In the genomic region with DNA sequence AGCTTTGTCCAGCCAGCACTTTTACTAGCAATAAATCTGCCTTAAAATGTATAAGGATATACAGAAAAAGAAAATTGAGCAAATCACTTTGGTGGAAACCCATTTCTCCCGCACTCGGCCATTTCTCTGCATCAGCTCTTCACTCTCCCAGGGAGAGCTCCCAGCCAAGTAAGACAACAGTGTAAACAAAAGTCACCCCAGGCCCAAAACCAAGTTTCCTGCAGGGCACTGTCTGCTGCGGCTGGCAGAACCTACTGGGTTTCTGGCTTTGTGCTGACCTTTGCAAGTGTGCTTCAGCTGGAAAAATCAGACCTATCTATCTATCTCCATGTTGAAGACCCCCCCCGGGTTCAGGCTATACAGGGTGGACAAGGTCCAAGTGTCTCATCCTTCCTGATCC, we compare ENCODE assay signal across 15 cellular contexts.
DNase-seq lines count a peak whose midpoint lies in the region; ATAC-seq, FAIRE-seq and TF ChIP-seq lines count a peak whose summit lies in the region.
"Had no signal": no experiment of that assay in that cellular context is flagged by ENCODE, and none has a peak within 500 bp of the region (broad histone marks: within the 10 kb centered on the region; RNA-seq: fewer than 3 reads in every experiment).

No MANE protein-coding gene starts in this region.

- H2AFZ ChIP-seq in trophoblast cell (ENCODE audit: insufficient read depth, low read length, poor library complexity), result no peak overlapping the region

- FAIRE-seq in A549 (lab: Jason Lieb, UNC), result no peak
- FAIRE-seq: A204.1, HepG2 had no signal

- H2AK5ac ChIP-seq in trophoblast cell (ENCODE audit: low read length), result no peak overlapping the region

- no peaks in the 10 kb centered on the region for H3K79me2 ChIP-seq in trophoblast cell (ENCODE audit: control insufficient read depth, insufficient read depth, low read length, poor library complexity)

- POLR2A ChIA-PET in A549 (lab: Yijun Ruan, JAX), result no interaction called here

- H3K14ac ChIP-seq in trophoblast cell (ENCODE audit: low read length), result no peak overlapping the region

- H3K4ac ChIP-seq in trophoblast cell (ENCODE audit: low read depth, low read length), result no peak overlapping the region

- peak overlapping the region; percentile 57 for H2BK5ac ChIP-seq in trophoblast cell (ENCODE audit: low read depth, low read length, poor library complexity)

- no peaks in the 10 kb centered on the region for H3K27me3 ChIP-seq in trophoblast cell (ENCODE audit: insufficient read depth, low read length)

- H3K79me1 ChIP-seq in trophoblast cell (ENCODE audit: low read length), result peaks cover 2% of the 10 kb centered on the region

- WGBS in A549 (ENCODE audit: missing lambda C conversion rate), result 65% methylated on average over 4 of the region's 4 CpGs
- WGBS in trophoblast cell (ENCODE audit: extremely low coverage, insufficient coverage, insufficient read length), result no CpG with 5 or more reads among the region's 4 CpGs

- no peak overlapping the region for H3K4me3 ChIP-seq in A549
- no peak overlapping the region for H3K4me3 ChIP-seq in trophoblast cell (ENCODE audit: low read depth, low read length)

- H3K9ac ChIP-seq in trophoblast cell (ENCODE audit: low read length), result no peak overlapping the region

- no peak for TF ChIP-seq POLR2A in A549 (IDR thresholded peaks at IDR 0.05; ENCODE audit: low read length)

- TF ChIP-seq EP300 in A549 (IDR thresholded peaks at IDR 0.05), result no peak

- CTCF ChIA-PET in A549 (lab: Yijun Ruan, JAX), result interaction anchor here (0.6 kb wide), 1 partner anchor 296 kb away, joined by 4 read pairs; no protein-coding TSS in a partner anchor

- H3K4me1 ChIP-seq in A549 (peaks cover 14% of the 10 kb centered on the region), trophoblast cell (ENCODE audit: control insufficient read depth in 1 of 2, insufficient read depth in 2 of 2, low read length in 2 of 2) (peaks cover 0 to 2% of the 10 kb centered on the region in 2 experiments)

- no peak overlapping the region for H3K18ac ChIP-seq in trophoblast cell (ENCODE audit: low read length)

- no peak for TF ChIP-seq RAD21 in A549 (conservative IDR thresholded peaks at IDR 0.05 in 1 of 2, IDR thresholded peaks at IDR 0.05 in 1 of 2)

- no peak overlapping the region for H4K8ac ChIP-seq in trophoblast cell (ENCODE audit: low read depth, low read length)

- no peak overlapping the region for H4K12ac ChIP-seq in trophoblast cell (ENCODE audit: low read depth, low read length)

- no peak for ATAC-seq in A549
- ATAC-seq in GM18907 (IDR thresholded peaks at IDR 0.05; ENCODE audit: unreplicated experiment), result no peak
- ATAC-seq in stimulated activated naive CD8-positive, alpha-beta T cell treated with anti-CD3 and anti-CD28 coated beads, Interleukin-15, Interleukin-2, amounts not matched to agents 100 U/mL and 50 U/mL, for 24 hours, result no peak
- ATAC-seq in HG03097 (IDR thresholded peaks at IDR 0.05; ENCODE audit: low FRiP score, unreplicated experiment), result no peak
- ATAC-seq: HepG2 had no signal

- H3K4me2 ChIP-seq in A549, result peak overlapping the region; percentile 3; the same call in 2 of the 3 replicates
- no peak overlapping the region for H3K4me2 ChIP-seq in trophoblast cell (ENCODE audit: low read length)

- no peak overlapping the region for H2BK120ac ChIP-seq in trophoblast cell (ENCODE audit: insufficient read depth, low read length, poor library complexity)

- peak overlapping the region; percentile 72 for H4K91ac ChIP-seq in trophoblast cell (ENCODE audit: low read depth, low read length)

- no peaks in the 10 kb centered on the region for H3K36me3 ChIP-seq in trophoblast cell (ENCODE audit: control insufficient read depth in 1 of 2, insufficient read depth in 2 of 2, low read length in 2 of 2)

- DNase-seq in A549 (ENCODE audit: low read depth in 1 of 2, low spot score in 1 of 2) (no peak), NCI-H446 (lab: John Stamatoyannopoulos, UW) (peak; percentile 81 to 83), cerebellar cortex (ENCODE audit: low spot score) (peak; percentile 72), trophoblast cell (no peak), NCI-H187 (lab: John Stamatoyannopoulos, UW) (no peak)
- no peak for DNase-seq in stimulated activated naive CD8-positive, alpha-beta T cell treated with anti-CD3 and anti-CD28 coated beads, Interleukin-15, Interleukin-2, amounts not matched to agents 100 U/mL and 50 U/mL, for 24 hours
- DNase-seq: KG1, NCI-H2227 treated with DMSO at 0.1 percent for 48 hours, NCI-H526, SIG-M5 had no signal

- no peaks in the 10 kb centered on the region for H3K9me3 ChIP-seq in A549
- no peaks in the 10 kb centered on the region for H3K9me3 ChIP-seq in trophoblast cell (ENCODE audit: insufficient read depth, low read depth, low read length)

- no peak overlapping the region; a peak in 1 of 6 replicates for H3K27ac ChIP-seq in A549
- H3K27ac ChIP-seq in trophoblast cell (ENCODE audit: low read depth, low read length), result peak overlapping the region; percentile 28
- H3K27ac ChIP-seq: C4-2B had no signal

- no peak overlapping the region for H3K23ac ChIP-seq in trophoblast cell (ENCODE audit: low read length)

- TF ChIP-seq CTCF in A549 (IDR thresholded peaks at IDR 0.05), result no peak

- H2BK12ac ChIP-seq in trophoblast cell (ENCODE audit: low read length), result peak overlapping the region; percentile 3

TF ChIP-seq in A549, 52 proteins besides CTCF, POLR2A, EP300 and RAD21:
- no peak for TF ChIP-seq KDM1A (IDR thresholded peaks at IDR 0.05; ENCODE audit: low read depth)
- TF ChIP-seq CEBPB (IDR thresholded peaks at IDR 0.05), result no peak
- TF ChIP-seq, protein P1, sequence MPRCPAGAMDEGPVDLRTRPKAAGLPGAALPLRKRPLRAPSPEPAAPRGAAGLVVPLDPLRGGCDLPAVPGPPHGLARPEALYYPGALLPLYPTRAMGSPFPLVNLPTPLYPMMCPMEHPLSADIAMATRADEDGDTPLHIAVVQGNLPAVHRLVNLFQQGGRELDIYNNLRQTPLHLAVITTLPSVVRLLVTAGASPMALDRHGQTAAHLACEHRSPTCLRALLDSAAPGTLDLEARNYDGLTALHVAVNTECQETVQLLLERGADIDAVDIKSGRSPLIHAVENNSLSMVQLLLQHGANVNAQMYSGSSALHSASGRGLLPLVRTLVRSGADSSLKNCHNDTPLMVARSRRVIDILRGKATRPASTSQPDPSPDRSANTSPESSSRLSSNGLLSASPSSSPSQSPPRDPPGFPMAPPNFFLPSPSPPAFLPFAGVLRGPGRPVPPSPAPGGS (IDR thresholded peaks at IDR 0.05), result no peak
- no peak for TF ChIP-seq FOSB (CRISPR knock-in tag; IDR thresholded peaks at IDR 0.05)
- no peak for TF ChIP-seq ZC3H11A (IDR thresholded peaks at IDR 0.05)
- TF ChIP-seq RNF2 (IDR thresholded peaks at IDR 0.05; ENCODE audit: borderline replicate concordance, low read depth), result no peak
- no peak for TF ChIP-seq RCOR1 (IDR thresholded peaks at IDR 0.05; ENCODE audit: low read depth, low read length)
- TF ChIP-seq FOSL2 (IDR thresholded peaks at IDR 0.05), result no peak
- no peak for TF ChIP-seq FOSL2 (CRISPR knock-in tag; IDR thresholded peaks at IDR 0.05)
- TF ChIP-seq ZNF302 (CRISPR knock-in tag; IDR thresholded peaks at IDR 0.05), result no peak
- TF ChIP-seq HEYL (CRISPR knock-in tag; IDR thresholded peaks at IDR 0.05), result no peak
- no peak for TF ChIP-seq HOXA7 (CRISPR knock-in tag; IDR thresholded peaks at IDR 0.05)
- no peak for TF ChIP-seq NR3C1 (IDR thresholded peaks at IDR 0.05)
- TF ChIP-seq MAZ (IDR thresholded peaks at IDR 0.05; ENCODE audit: borderline replicate concordance, low read depth, low read length), result no peak
- TF ChIP-seq, protein P2, sequence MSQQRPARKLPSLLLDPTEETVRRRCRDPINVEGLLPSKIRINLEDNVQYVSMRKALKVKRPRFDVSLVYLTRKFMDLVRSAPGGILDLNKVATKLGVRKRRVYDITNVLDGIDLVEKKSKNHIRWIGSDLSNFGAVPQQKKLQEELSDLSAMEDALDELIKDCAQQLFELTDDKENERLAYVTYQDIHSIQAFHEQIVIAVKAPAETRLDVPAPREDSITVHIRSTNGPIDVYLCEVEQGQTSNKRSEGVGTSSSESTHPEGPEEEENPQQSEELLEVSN (IDR thresholded peaks at IDR 0.05; ENCODE audit: borderline replicate concordance, low read depth), result no peak
- no peak for TF ChIP-seq ESRRA (IDR thresholded peaks at IDR 0.05; ENCODE audit: borderline replicate concordance, low read length)
- no peak for TF ChIP-seq MAFK (IDR thresholded peaks at IDR 0.05; ENCODE audit: partially characterized antibody)
- TF ChIP-seq, protein P3, sequence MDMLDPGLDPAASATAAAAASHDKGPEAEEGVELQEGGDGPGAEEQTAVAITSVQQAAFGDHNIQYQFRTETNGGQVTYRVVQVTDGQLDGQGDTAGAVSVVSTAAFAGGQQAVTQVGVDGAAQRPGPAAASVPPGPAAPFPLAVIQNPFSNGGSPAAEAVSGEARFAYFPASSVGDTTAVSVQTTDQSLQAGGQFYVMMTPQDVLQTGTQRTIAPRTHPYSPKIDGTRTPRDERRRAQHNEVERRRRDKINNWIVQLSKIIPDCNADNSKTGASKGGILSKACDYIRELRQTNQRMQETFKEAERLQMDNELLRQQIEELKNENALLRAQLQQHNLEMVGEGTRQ (IDR thresholded peaks at IDR 0.05), result no peak
- no peak for TF ChIP-seq TP53 (CRISPR knock-in tag; IDR thresholded peaks at IDR 0.05)
- TF ChIP-seq ZFP36 (IDR thresholded peaks at IDR 0.05; ENCODE audit: borderline replicate concordance, partially characterized antibody), result no peak
- no peak for TF ChIP-seq TFCP2L1 (CRISPR knock-in tag; IDR thresholded peaks at IDR 0.05)

Comparison
In these comparisons a context has a peak if more than half of its experiments do, and no peak if none do; other contexts are left out.
1. DNase-seq: peak in NCI-H446 (2 of 2) and cerebellar cortex (single experiment); none in A549 (0 of 2), trophoblast cell (0 of 2), stimulated activated naive CD8-positive, alpha-beta T cell treated with anti-CD3 and anti-CD28 coated beads, Interleukin-15, Interleukin-2, amounts not matched to agents 100 U/mL and 50 U/mL, for 24 hours (single experiment) and NCI-H187 (0 of 2).